18 cellular contexts compared by ENCODE assay signal in genomic region chr10:2921956-2922680, GRCh38.
DNase-seq lines count a peak whose midpoint lies in the region; ATAC-seq, FAIRE-seq and TF ChIP-seq lines count a peak whose summit lies in the region.
"Had no signal": no experiment of that assay in that cellular context is flagged by ENCODE, and none has a peak within 500 bp of the region (broad histone marks: within the 10 kb centered on the region; RNA-seq: fewer than 3 reads in every experiment).

No MANE protein-coding gene starts in this region.

- no peak for TF ChIP-seq EP300 in ovary (IDR thresholded peaks at IDR 0.05)

- TF ChIP-seq RAD21 in HCT116 (IDR thresholded peaks at IDR 0.05; ENCODE audit: low read depth), result no peak

- H3K4me2 ChIP-seq in HCT116 (ENCODE audit: low read length), result no peak overlapping the region
- H3K4me2 ChIP-seq in keratinocyte (ENCODE audit: control insufficient read depth, extremely low read depth, insufficient read depth, low read depth, low read length), result peak overlapping the region; percentile 12
- H3K4me2 ChIP-seq: hepatocyte had no signal

- H3K79me2 ChIP-seq in HCT116 (ENCODE audit: insufficient read depth, low read length) (no peaks in the 10 kb centered on the region), keratinocyte (ENCODE audit: control insufficient read depth, insufficient read depth, low read length) (no peaks in the 10 kb centered on the region)
- H3K79me2 ChIP-seq: hepatocyte had no signal

- POLR2A ChIA-PET in HCT116 (lab: Charles Lee), result no interaction called here

- H3K9me2 ChIP-seq in HCT116 (ENCODE audit: insufficient read depth), result no peaks in the 10 kb centered on the region

- no peak for DNase-seq in HCT116 (ENCODE audit: low read depth, low spot score)
- no peak for DNase-seq in keratinocyte (ENCODE audit: low read depth, low spot score)
- no peak for DNase-seq in NCI-H446 (lab: John Stamatoyannopoulos, UW)
- DNase-seq in ovary, result no peak
- no peak for DNase-seq in upper lobe of right lung
- DNase-seq: activated CD4-positive, alpha-beta T cell treated with anti-CD3 and anti-CD28 coated beads, Interleukin-2, amount 10 ng/mL, durations not matched to agents 7 days and 5 days; activated naive CD4-positive, alpha-beta T cell treated with anti-CD3 and anti-CD28 coated beads for 36 hours; activated T-cell treated with anti-CD3 and anti-CD28 coated beads for 4 hours; DMS153; dorsolateral prefrontal cortex; HFFc6; NCI-H2227 treated with DMSO at 0.1 percent for 48 hours; right lobe of liver; stimulated activated CD4-positive, alpha-beta T cell treated with anti-CD3 and anti-CD28 coated beads, Interleukin-2, amount 100 ng/mL, for 24 hours had no signal

- H3K4me3 ChIP-seq in HCT116 (replicated peaks in 1 of 2; ENCODE audit: low read depth in 1 of 2, low read length in 2 of 2) (no peak overlapping the region), keratinocyte (ENCODE audit: control insufficient read depth in 2 of 3, extremely low read depth in 1 of 3, insufficient read depth in 2 of 3, low read depth in 1 of 3, low read length in 3 of 3) (no peak overlapping the region), ovary (no peak overlapping the region), upper lobe of right lung (no peak overlapping the region)
- H3K4me3 ChIP-seq: dorsolateral prefrontal cortex, hepatocyte, right lobe of liver had no signal

- no TSS peak for BruUV-seq in HCT116 (replicated peaks; lab: Mats Ljungman, UMichigan)

- WGBS in ovary, 3 donors, result 87 to 89% (median 88%) methylated on average over 26 of the region's 26 CpGs

- H3K9ac ChIP-seq in HCT116 (ENCODE audit: low read length) (no peak overlapping the region), keratinocyte (ENCODE audit: control insufficient read depth, extremely low read depth, insufficient read depth, low read length) (no peak overlapping the region)

- RAD21 ChIA-PET in HCT116 (lab: Charles Lee; ENCODE audit: low non-redundant PET in 1 of 2, low total read pairs in 2 of 2, uncharacterized antibody in 2 of 2, unreplicated experiment in 2 of 2), result no interaction called here

- H2AFZ ChIP-seq in HCT116 (ENCODE audit: low read depth, low read length, poor library complexity, severe bottlenecking) (no peak overlapping the region), keratinocyte (ENCODE audit: control insufficient read depth, low read length) (no peak overlapping the region)
- H2AFZ ChIP-seq: hepatocyte had no signal

- peaks cover 43% of the 10 kb centered on the region for H3K27me3 ChIP-seq in HCT116 (ENCODE audit: insufficient read depth, low read length)
- no peaks in the 10 kb centered on the region for H3K27me3 ChIP-seq in keratinocyte (ENCODE audit: control insufficient read depth, extremely low read depth, insufficient read depth, low read length)
- H3K27me3 ChIP-seq in ovary, result no peaks in the 10 kb centered on the region
- no peaks in the 10 kb centered on the region for H3K27me3 ChIP-seq in upper lobe of right lung
- H3K27me3 ChIP-seq: hepatocyte, right lobe of liver had no signal

- intact Hi-C loops in HCT116 (cut with micrococcal nuclease), result no loop called here
- intact Hi-C loops in ovary (cut with DNase I), result no loop called here
- intact Hi-C loops in upper lobe of right lung (cut with DNase I), result no loop called here

- TF ChIP-seq POLR2A in HCT116 (IDR thresholded peaks at IDR 0.05; ENCODE audit: borderline replicate concordance, extremely low read depth, insufficient read depth, insufficient read length) (no peak), ovary (IDR thresholded peaks at IDR 0.05) (no peak)

- ATAC-seq in HCT116, result peak; percentile 42; the same call in 1 of the 2 replicates
- ATAC-seq in SK-N-SH treated with all-trans-retinoic acid at 6 μM for 48 hours, result peak; percentile 55; the same call in 1 of the 3 replicates
- ATAC-seq in upper lobe of right lung, result no peak
- ATAC-seq: right lobe of liver had no signal

- H4K20me1 ChIP-seq in HCT116 (ENCODE audit: insufficient read depth), result no peaks in the 10 kb centered on the region
- H4K20me1 ChIP-seq in keratinocyte (ENCODE audit: control insufficient read depth, extremely low read depth, insufficient read depth, low read length), result no peaks in the 10 kb centered on the region

- no peaks in the 10 kb centered on the region for H3K4me1 ChIP-seq in HCT116 (ENCODE audit: control insufficient read depth in 1 of 2, insufficient read depth in 2 of 2, low read length in 2 of 2)
- no peaks in the 10 kb centered on the region for H3K4me1 ChIP-seq in keratinocyte (ENCODE audit: control insufficient read depth, extremely low read depth, insufficient read depth, low read length)
- H3K4me1 ChIP-seq in ovary (ENCODE audit: insufficient read depth), result peaks cover 3% of the 10 kb centered on the region
- H3K4me1 ChIP-seq in upper lobe of right lung, result no peaks in the 10 kb centered on the region
- H3K4me1 ChIP-seq: right lobe of liver had no signal

- H3K27ac ChIP-seq in C4-2B (no peak overlapping the region), HCT116 (ENCODE audit: low read depth, low read length) (no peak overlapping the region), keratinocyte (ENCODE audit: control insufficient read depth, insufficient read depth, low read length) (no peak overlapping the region), ovary (no peak overlapping the region), upper lobe of right lung (no peak overlapping the region)
- H3K27ac ChIP-seq: dorsolateral prefrontal cortex, hepatocyte, right lobe of liver had no signal

- no peaks in the 10 kb centered on the region for H3K36me3 ChIP-seq in HCT116 (ENCODE audit: control insufficient read depth in 1 of 2, insufficient read depth in 2 of 2, low read length in 2 of 2)
- no peaks in the 10 kb centered on the region for H3K36me3 ChIP-seq in keratinocyte (ENCODE audit: control insufficient read depth in 2 of 2, extremely low read depth in 1 of 2, insufficient read depth in 2 of 2, low read length in 2 of 2)
- H3K36me3 ChIP-seq in ovary, result no peaks in the 10 kb centered on the region
- no peaks in the 10 kb centered on the region for H3K36me3 ChIP-seq in upper lobe of right lung
- H3K36me3 ChIP-seq: right lobe of liver had no signal

- H3K9me1 ChIP-seq in keratinocyte (ENCODE audit: control insufficient read depth, extremely low read depth, insufficient read depth, low read length), result no peaks in the 10 kb centered on the region

- dilution Hi-C loops in keratinocyte (cut with MboI; ENCODE audit: extremely low pct_ligation_motif_present, low sequenced_read_pairs), result no loop called here

- CTCF ChIA-PET in HCT116 (lab: Charles Lee), result no interaction called here

- FAIRE-seq in keratinocyte (lab: Jason Lieb, UNC), result no peak
- FAIRE-seq: GM18507 had no signal

- no peaks in the 10 kb centered on the region for H3K9me3 ChIP-seq in HCT116 (ENCODE audit: control insufficient read depth in 1 of 2, insufficient read depth in 1 of 2, low read depth in 1 of 2, low read length in 2 of 2)
- H3K9me3 ChIP-seq in keratinocyte (ENCODE audit: control insufficient read depth, low read depth, low read length), result no peaks in the 10 kb centered on the region
- no peaks in the 10 kb centered on the region for H3K9me3 ChIP-seq in ovary
- no peaks in the 10 kb centered on the region for H3K9me3 ChIP-seq in upper lobe of right lung
- H3K9me3 ChIP-seq: right lobe of liver had no signal

- TF ChIP-seq CTCF in C4-2B (conservative IDR thresholded peaks at IDR 0.05) (peak; percentile 36), HCT116 (IDR thresholded peaks at IDR 0.05 in 2 of 3, conservative IDR thresholded peaks at IDR 0.05 in 1 of 3; ENCODE audit: borderline replicate concordance in 1 of 3, insufficient read depth in 1 of 3, low read depth in 2 of 3, low read length in 2 of 3) (no peak), keratinocyte (optimal IDR thresholded peaks at IDR 0.05 in 1 of 3, IDR thresholded peaks at IDR 0.05 in 1 of 3, conservative IDR thresholded peaks at IDR 0.05 in 1 of 3; ENCODE audit: extremely low read depth in 1 of 3, insufficient read depth in 2 of 3, low read length in 3 of 3) (peak in 1 of 3 experiments; percentile 48), ovary (IDR thresholded peaks at IDR 0.05) (no peak), upper lobe of right lung (IDR thresholded peaks at IDR 0.05) (no peak)

TF ChIP-seq in HCT116, 20 proteins besides CTCF, POLR2A, EP300 and RAD21 (continues in another document):
- TF ChIP-seq ZFX (IDR thresholded peaks at IDR 0.05) (no peak), CBX3 (IDR thresholded peaks at IDR 0.05; ENCODE audit: low read depth) (no peak), ATF3 (IDR thresholded peaks at IDR 0.05) (no peak), MAX (IDR thresholded peaks at IDR 0.05) (no peak), YY1 (IDR thresholded peaks at IDR 0.05; ENCODE audit: extremely low read depth, insufficient replicate concordance, low read depth, low read length) (no peak)

TF ChIP-seq in SK-N-SH treated with all-trans-retinoic acid at 6 μM for 48 hours, 23 proteins besides CTCF, POLR2A, EP300 and RAD21:
- no peak for TF ChIP-seq ZNF565 (CRISPR knock-in tag; conservative IDR thresholded peaks at IDR 0.05; ENCODE audit: low read depth)
- TF ChIP-seq ZNF8 (CRISPR knock-in tag; IDR thresholded peaks at IDR 0.05), result no peak
- TF ChIP-seq POU6F1 (CRISPR knock-in tag; IDR thresholded peaks at IDR 0.05; ENCODE audit: borderline replicate concordance, low read depth), result no peak
- TF ChIP-seq ZFP30 (CRISPR knock-in tag; IDR thresholded peaks at IDR 0.05), result no peak
TF ChIP-seq in SK-N-SH treated with all-trans-retinoic acid at 6 μM for 48 hours: peak in this region for 0.
